11 cellular contexts compared by ENCODE assay signal in genomic region chr22:27554106-27554814, GRCh38.
A peak's percentile ranks its signal among the peaks of the same experiment; 100 is the strongest.
DNase-seq lines count a peak whose midpoint lies in the region; ATAC-seq and TF ChIP-seq lines count a peak whose summit lies in the region.
"Had no signal": no experiment of that assay in that cellular context is flagged by ENCODE, and none has a peak within 500 bp of the region (broad histone marks: within the 10 kb centered on the region; RNA-seq: fewer than 3 reads in every experiment).

No MANE protein-coding gene starts in this region.

- H3K27me3 Mint-ChIP-seq in HFFc6 (ENCODE audit: insufficient read depth), result peaks cover 25% of the 10 kb centered on the region
- no peaks in the 10 kb centered on the region for H3K27me3 Mint-ChIP-seq in brain
- H3K27me3 Mint-ChIP-seq in CD8-positive, alpha-beta memory T cell, result peaks cover 3 to 4% of the 10 kb centered on the region in 2 donors
- H3K27me3 Mint-ChIP-seq: activated CD8-positive, alpha-beta memory T cell treated with anti-CD3 and anti-CD28 coated beads, Interleukin-2, amount 10 ng/mL, durations not matched to agents 7 days and 5 days had no signal

- no peaks in the 10 kb centered on the region for H3K27me3 ChIP-seq in left lung
- H3K27me3 ChIP-seq in CD8-positive, alpha-beta memory T cell (ENCODE audit: insufficient read depth, low read length, poor library complexity, severe bottlenecking), result no peaks in the 10 kb centered on the region

- H3K4me1 Mint-ChIP-seq in HFFc6 (ENCODE audit: low read depth) (peaks cover 15% of the 10 kb centered on the region), brain (peaks cover 69% of the 10 kb centered on the region)
- no peaks in the 10 kb centered on the region for H3K4me1 Mint-ChIP-seq in CD8-positive, alpha-beta memory T cell
- H3K4me1 Mint-ChIP-seq: activated CD8-positive, alpha-beta memory T cell treated with anti-CD3 and anti-CD28 coated beads, Interleukin-2, amount 10 ng/mL, durations not matched to agents 7 days and 5 days had no signal

- DNase-seq in AG08395 (ENCODE audit: low spot score), result peak; percentile 65
- DNase-seq in HFFc6, result no peak
- no peak for DNase-seq in left lung
- no peak for DNase-seq in middle frontal gyrus (ENCODE audit: extremely low spot score, low spot score)
- DNase-seq in CD8-positive, alpha-beta memory T cell, result no peak
- no peak for DNase-seq in iPS-NIHi11 (ENCODE audit: low spot score)
- DNase-seq in DMS53 (lab: John Stamatoyannopoulos, UW), result no peak
- DNase-seq: activated CD8-positive, alpha-beta memory T cell treated with anti-CD3 and anti-CD28 coated beads, Interleukin-2, amount 10 ng/mL, durations not matched to agents 7 days and 5 days; NCI-H1105 had no signal

- H3K27ac Mint-ChIP-seq in HFFc6 (no peak overlapping the region), brain (peak overlapping the region; percentile 66 to 99 (median 92))
- H3K27ac Mint-ChIP-seq in CD8-positive, alpha-beta memory T cell, result no peak overlapping the region
- H3K27ac Mint-ChIP-seq: activated CD8-positive, alpha-beta memory T cell treated with anti-CD3 and anti-CD28 coated beads, Interleukin-2, amount 10 ng/mL, durations not matched to agents 7 days and 5 days had no signal

- CTCF ChIA-PET in CD8-positive, alpha-beta memory T cell (lab: Charles Lee), result interaction anchor here (0.6 kb wide), 1 partner anchor 108 kb away, joined by 3 read pairs; no protein-coding TSS in a partner anchor

- H3K36me3 ChIP-seq in left lung, result no peaks in the 10 kb centered on the region
- H3K36me3 ChIP-seq in CD8-positive, alpha-beta memory T cell (ENCODE audit: insufficient read depth, low read length), result no peaks in the 10 kb centered on the region

- H3K4me3 ChIP-seq in left lung, result no peak overlapping the region
- no peak overlapping the region for H3K4me3 ChIP-seq in CD8-positive, alpha-beta memory T cell (ENCODE audit: low read length)

- no peaks in the 10 kb centered on the region for H3K4me1 ChIP-seq in left lung
- no peaks in the 10 kb centered on the region for H3K4me1 ChIP-seq in CD8-positive, alpha-beta memory T cell (ENCODE audit: insufficient read depth, low read length)

- no peak overlapping the region for H3K27ac ChIP-seq in left lung
- H3K27ac ChIP-seq in CD8-positive, alpha-beta memory T cell (ENCODE audit: low read depth, low read length), result no peak overlapping the region
- H3K27ac ChIP-seq: C4-2B had no signal

- H3K4me3 Mint-ChIP-seq in HFFc6, result peak overlapping the region; percentile 41; the same call in 1 of the 2 replicates
- H3K4me3 Mint-ChIP-seq in brain, result peak overlapping the region in 4 of 5 experiments; percentile 35 to 70 (median 56)
- H3K4me3 Mint-ChIP-seq in CD8-positive, alpha-beta memory T cell, result no peak overlapping the region
- H3K4me3 Mint-ChIP-seq: activated CD8-positive, alpha-beta memory T cell treated with anti-CD3 and anti-CD28 coated beads, Interleukin-2, amount 10 ng/mL, durations not matched to agents 7 days and 5 days had no signal

- ATAC-seq in left lung, result peak; percentile 65
- ATAC-seq: activated CD8-positive, alpha-beta memory T cell treated with anti-CD3 and anti-CD28 coated beads, Interleukin-2, amount 10 ng/mL, durations not matched to agents 7 days and 5 days had no signal

- peaks cover 0 to 3% of the 10 kb centered on the region in 2 donors for H3K9me3 ChIP-seq in left lung
- H3K9me3 ChIP-seq in CD8-positive, alpha-beta memory T cell (ENCODE audit: low read length), result no peaks in the 10 kb centered on the region

- intact Hi-C loops in left lung (cut with DNase I), result no loop called here

- H3K9me3 Mint-ChIP-seq in HFFc6, result no peaks in the 10 kb centered on the region
- H3K9me3 Mint-ChIP-seq in brain, result peaks cover 0 to 23% (median 7%) of the 10 kb centered on the region in 5 experiments
- peaks cover 0 to 4% (median 0%) of the 10 kb centered on the region in 5 donors for H3K9me3 Mint-ChIP-seq in CD8-positive, alpha-beta memory T cell

- POLR2A ChIA-PET in CD8-positive, alpha-beta memory T cell (lab: Charles Lee), result no interaction called here

- TF ChIP-seq CTCF in HFFc6 (IDR thresholded peaks at IDR 0.05) (no peak), brain (conservative IDR thresholded peaks at IDR 0.05) (no peak), left lung (IDR thresholded peaks at IDR 0.05) (no peak)

- H3K36me3 Mint-ChIP-seq in HFFc6 (ENCODE audit: low read depth) (no peaks in the 10 kb centered on the region), brain (no peaks in the 10 kb centered on the region)
- H3K36me3 Mint-ChIP-seq in CD8-positive, alpha-beta memory T cell, result no peaks in the 10 kb centered on the region
- H3K36me3 Mint-ChIP-seq: activated CD8-positive, alpha-beta memory T cell treated with anti-CD3 and anti-CD28 coated beads, Interleukin-2, amount 10 ng/mL, durations not matched to agents 7 days and 5 days had no signal

Comparison
In these comparisons a context has a peak if more than half of its experiments do, and no peak if none do; other contexts are left out.
1. H3K27ac Mint-ChIP-seq: peak in brain (5 of 5); none in HFFc6 (single experiment) and CD8-positive, alpha-beta memory T cell (0 of 8).
2. H3K4me3 Mint-ChIP-seq: peak in HFFc6 (single experiment) and brain (4 of 5); none in CD8-positive, alpha-beta memory T cell (0 of 7).